Comparison of ENCODE assay signal across 8 cellular contexts in genomic region chr3:128153156-128154011, GRCh38. TPM values are rescaled to one million over a fixed set of nuclear protein-coding genes. Genes with fewer than 3 reads are reported as not detected.
DNase-seq lines count a peak whose midpoint lies in the region; ATAC-seq and TF ChIP-seq lines count a peak whose summit lies in the region.

EEFSEC (plus strand) TSS chr3:128153481; CDS start chr3:128153508, 27 bp downstream.

- DNase-seq in AML-193 (lab: John Stamatoyannopoulos, UW) (peak; percentile 56 to 68), NCI-H345 treated with DMSO at 0.1 percent for 48 hours (lab: John Stamatoyannopoulos, UW; ENCODE audit: unreplicated experiment) (peak; percentile 24), cerebellar cortex (ENCODE audit: low spot score) (peak; percentile 70), kidney epithelial cell (ENCODE audit: low read depth) (peak; percentile 32)
- DNase-seq in activated CD4-positive, CD25-positive, alpha-beta regulatory T cell treated with anti-CD3 and anti-CD28 coated beads, Interleukin-2, amount 50 U/mL, for 72 hours = peak; percentile 88
- DNase-seq in stimulated activated CD4-positive, alpha-beta T cell treated with anti-CD3 and anti-CD28 coated beads, Interleukin-15, amount 100 ng/mL, for 48 hours (ENCODE audit: low read depth in 2 of 2) = peak; percentile 76 to 79

- ATAC-seq in GM19025 (IDR thresholded peaks at IDR 0.05; ENCODE audit: low read depth, unreplicated experiment) (peak; percentile 85), HG03196 (IDR thresholded peaks at IDR 0.05; ENCODE audit: unreplicated experiment) (peak; percentile 84)

- no peaks in the 10 kb centered on the region for H3K27me3 ChIP-seq in kidney epithelial cell (ENCODE audit: control insufficient read depth, insufficient read depth, low read length)

- TF ChIP-seq CTCF in kidney epithelial cell (IDR thresholded peaks at IDR 0.05; ENCODE audit: insufficient read depth, low read length, poor library complexity, severe bottlenecking) = no peak

- H3K36me3 ChIP-seq in kidney epithelial cell (ENCODE audit: control insufficient read depth, insufficient read depth, low read length) = no peaks in the 10 kb centered on the region

- peak within 1 kb of the TSS; percentile 90 for H3K4me3 ChIP-seq in kidney epithelial cell (ENCODE audit: low read depth, low read length)

RNA-seq across cellular contexts. Expression of gene EEFSEC, which starts in this region (rescaled TPM):
- total RNA-seq in kidney epithelial cell = 12.6 and 14.7 TPM in 2 replicates

Comparison
In these comparisons a context has a peak if more than half of its experiments do, and no peak if none do; other contexts are left out.
1. Peak in every context shown above with its lines: DNase-seq, ATAC-seq and H3K4me3 ChIP-seq.
2. DNase-seq: peak in every context shown above with its lines; median percentile 88 in activated CD4-positive, CD25-positive, alpha-beta regulatory T cell treated with anti-CD3 and anti-CD28 coated beads, Interleukin-2, amount 50 U/mL, for 72 hours; 78 in stimulated activated CD4-positive, alpha-beta T cell treated with anti-CD3 and anti-CD28 coated beads, Interleukin-15, amount 100 ng/mL, for 48 hours; 70 in cerebellar cortex; 62 in AML-193; 32 in kidney epithelial cell; 24 in NCI-H345 treated with DMSO at 0.1 percent for 48 hours.